Comparison of ENCODE assay signal across 1 cellular context in genomic region chr20:32535953-32536823, GRCh38.
TF ChIP-seq lines count a peak whose summit lies in the region.

No MANE protein-coding gene starts in this region.

TF ChIP-seq in HepG2, 621 proteins besides CTCF, POLR2A, EP300 and RAD21 (continued from another document and continues in another):
- TF ChIP-seq NR1H2 (CRISPR knock-in tag; IDR thresholded peaks at IDR 0.05; ENCODE audit: borderline replicate concordance, low read depth) (no peak), ZNF143 (CRISPR knock-in tag; IDR thresholded peaks at IDR 0.05) (no peak), HCFC1 (IDR thresholded peaks at IDR 0.05; ENCODE audit: low read depth, low read length) (no peak), TCF7 (IDR thresholded peaks at IDR 0.05; ENCODE audit: low read depth) (no peak), PHF5A (CRISPR knock-in tag; IDR thresholded peaks at IDR 0.05; ENCODE audit: low read depth, unreplicated experiment) (no peak), NFKB2 (CRISPR knock-in tag; IDR thresholded peaks at IDR 0.05; ENCODE audit: borderline replicate concordance) (0 out of 2 replicates have a peak, but pooled peaks have one; percentile 3), IRX3 (CRISPR knock-in tag; IDR thresholded peaks at IDR 0.05; ENCODE audit: borderline replicate concordance, low read depth) (no peak), ZNF709 (CRISPR knock-in tag; IDR thresholded peaks at IDR 0.05) (0 out of 2 replicates have a peak, but pooled peaks have one; percentile 31), CREBL2 (CRISPR knock-in tag; IDR thresholded peaks at IDR 0.05; ENCODE audit: borderline replicate concordance) (no peak), ZFYVE20 (CRISPR knock-in tag; IDR thresholded peaks at IDR 0.05; ENCODE audit: borderline replicate concordance, low read depth) (no peak), HNRNPLL (IDR thresholded peaks at IDR 0.05; ENCODE audit: low read depth, low read length, poor library complexity, severe bottlenecking) (peak; percentile 50), TFDP2 (CRISPR knock-in tag; IDR thresholded peaks at IDR 0.05) (peak; percentile 57; the same call in 1 of the 2 replicates), ZNF737 (CRISPR knock-in tag; IDR thresholded peaks at IDR 0.05; ENCODE audit: borderline replicate concordance) (no peak), XBP1 (CRISPR knock-in tag; IDR thresholded peaks at IDR 0.05) (no peak), ZNF75D (CRISPR knock-in tag; IDR thresholded peaks at IDR 0.05; ENCODE audit: borderline replicate concordance) (no peak), ZNF576 (CRISPR knock-in tag; IDR thresholded peaks at IDR 0.05) (no peak), ZNF878 (CRISPR knock-in tag; IDR thresholded peaks at IDR 0.05) (no peak), ZNF20 (CRISPR knock-in tag; IDR thresholded peaks at IDR 0.05) (no peak), ZBTB7A (CRISPR knock-in tag; IDR thresholded peaks at IDR 0.05) (peak; percentile 81), FOXJ3 (CRISPR knock-in tag; IDR thresholded peaks at IDR 0.05; ENCODE audit: borderline replicate concordance) (no peak), HNRNPUL1 (IDR thresholded peaks at IDR 0.05; ENCODE audit: low read depth, low read length) (no peak), ZNF354B (CRISPR knock-in tag; IDR thresholded peaks at IDR 0.05) (no peak), BORCS8-MEF2B (CRISPR knock-in tag; IDR thresholded peaks at IDR 0.05) (no peak), ZNF10 (CRISPR knock-in tag; IDR thresholded peaks at IDR 0.05; ENCODE audit: borderline replicate concordance, low read depth) (no peak), ZNF33B (CRISPR knock-in tag; IDR thresholded peaks at IDR 0.05) (peak; percentile 65; the same call in 1 of the 2 replicates), ATAD3A (CRISPR knock-in tag; IDR thresholded peaks at IDR 0.05) (no peak), ZMYM4 (CRISPR knock-in tag; IDR thresholded peaks at IDR 0.05) (no peak), GATAD2A (CRISPR knock-in tag; IDR thresholded peaks at IDR 0.05) (peak; percentile 36; the same call in 1 of the 2 replicates), ZSCAN9 (CRISPR knock-in tag; IDR thresholded peaks at IDR 0.05; ENCODE audit: borderline replicate concordance) (no peak), RBM39 (IDR thresholded peaks at IDR 0.05; ENCODE audit: low read depth, low read length, poor library complexity, severe bottlenecking) (peak; percentile 85), ZNF136 (CRISPR knock-in tag; IDR thresholded peaks at IDR 0.05; ENCODE audit: low read depth) (peak; percentile 38; the same call in 1 of the 2 replicates), KDM5A (IDR thresholded peaks at IDR 0.05; ENCODE audit: borderline replicate concordance, low read length) (no peak), ZNF343 (CRISPR knock-in tag; IDR thresholded peaks at IDR 0.05) (no peak), ZFP36L1 (CRISPR knock-in tag; IDR thresholded peaks at IDR 0.05) (no peak), HDAC6 (IDR thresholded peaks at IDR 0.05; ENCODE audit: low read depth, low read length) (no peak), ZNF292 (CRISPR knock-in tag; IDR thresholded peaks at IDR 0.05; ENCODE audit: borderline replicate concordance, low read depth) (no peak), ZNF251 (CRISPR knock-in tag; IDR thresholded peaks at IDR 0.05) (no peak), ZBTB20 (CRISPR knock-in tag; IDR thresholded peaks at IDR 0.05; ENCODE audit: borderline replicate concordance, low read depth) (no peak), ZNF577 (CRISPR knock-in tag; IDR thresholded peaks at IDR 0.05; ENCODE audit: borderline replicate concordance, low read depth) (no peak), TARDBP (CRISPR knock-in tag; IDR thresholded peaks at IDR 0.05) (no peak), ARNTL (CRISPR knock-in tag; IDR thresholded peaks at IDR 0.05) (peak; percentile 47; the same call in 1 of the 2 replicates), KDM4B (CRISPR knock-in tag; IDR thresholded peaks at IDR 0.05) (no peak), LCORL (IDR thresholded peaks at IDR 0.05) (no peak), LCORL (CRISPR knock-in tag; IDR thresholded peaks at IDR 0.05) (0 out of 2 replicates have a peak, but pooled peaks have one; percentile 71), POLR2G (IDR thresholded peaks at IDR 0.05; ENCODE audit: low read depth, low read length) (no peak), ZNF431 (CRISPR knock-in tag; IDR thresholded peaks at IDR 0.05; ENCODE audit: borderline replicate concordance, low read depth) (no peak)
- TF ChIP-seq, protein P1, sequence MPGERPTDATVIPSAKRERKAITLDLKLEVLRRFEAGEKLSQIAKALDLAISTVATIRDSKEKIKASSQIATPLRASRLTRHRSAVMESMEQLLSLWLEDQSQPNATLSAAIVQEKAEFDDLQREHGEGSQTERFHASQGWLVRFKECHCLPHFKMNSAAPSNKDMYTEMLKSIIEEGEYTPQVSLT (CRISPR knock-in tag; IDR thresholded peaks at IDR 0.05; ENCODE audit: borderline replicate concordance, low read depth), result no peak
- TF ChIP-seq, protein P2, sequence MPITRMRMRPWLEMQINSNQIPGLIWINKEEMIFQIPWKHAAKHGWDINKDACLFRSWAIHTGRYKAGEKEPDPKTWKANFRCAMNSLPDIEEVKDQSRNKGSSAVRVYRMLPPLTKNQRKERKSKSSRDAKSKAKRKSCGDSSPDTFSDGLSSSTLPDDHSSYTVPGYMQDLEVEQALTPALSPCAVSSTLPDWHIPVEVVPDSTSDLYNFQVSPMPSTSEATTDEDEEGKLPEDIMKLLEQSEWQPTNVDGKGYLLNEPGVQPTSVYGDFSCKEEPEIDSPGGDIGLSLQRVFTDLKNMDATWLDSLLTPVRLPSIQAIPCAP (CRISPR knock-in tag; IDR thresholded peaks at IDR 0.05; ENCODE audit: low read depth), result no peak
- TF ChIP-seq, protein P3, sequence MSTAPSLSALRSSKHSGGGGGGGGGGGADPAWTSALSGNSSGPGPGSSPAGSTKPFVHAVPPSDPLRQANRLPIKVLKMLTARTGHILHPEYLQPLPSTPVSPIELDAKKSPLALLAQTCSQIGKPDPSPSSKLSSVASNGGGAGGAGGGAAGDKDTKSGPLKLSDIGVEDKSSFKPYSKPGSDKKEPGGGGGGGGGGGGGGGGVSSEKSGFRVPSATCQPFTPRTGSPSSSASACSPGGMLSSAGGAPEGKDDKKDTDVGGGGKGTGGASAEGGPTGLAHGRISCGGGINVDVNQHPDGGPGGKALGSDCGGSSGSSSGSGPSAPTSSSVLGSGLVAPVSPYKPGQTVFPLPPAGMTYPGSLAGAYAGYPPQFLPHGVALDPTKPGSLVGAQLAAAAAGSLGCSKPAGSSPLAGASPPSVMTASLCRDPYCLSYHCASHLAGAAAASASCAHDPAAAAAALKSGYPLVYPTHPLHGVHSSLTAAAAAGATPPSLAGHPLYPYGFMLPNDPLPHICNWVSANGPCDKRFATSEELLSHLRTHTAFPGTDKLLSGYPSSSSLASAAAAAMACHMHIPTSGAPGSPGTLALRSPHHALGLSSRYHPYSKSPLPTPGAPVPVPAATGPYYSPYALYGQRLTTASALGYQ (CRISPR knock-in tag; IDR thresholded peaks at IDR 0.05), result no peak
- TF ChIP-seq, protein P4, sequence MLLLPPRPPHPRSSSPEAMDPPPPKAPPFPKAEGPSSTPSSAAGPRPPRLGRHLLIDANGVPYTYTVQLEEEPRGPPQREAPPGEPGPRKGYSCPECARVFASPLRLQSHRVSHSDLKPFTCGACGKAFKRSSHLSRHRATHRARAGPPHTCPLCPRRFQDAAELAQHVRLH (CRISPR knock-in tag; IDR thresholded peaks at IDR 0.05; ENCODE audit: borderline replicate concordance, low read depth), result no peak
- TF ChIP-seq, protein P5, sequence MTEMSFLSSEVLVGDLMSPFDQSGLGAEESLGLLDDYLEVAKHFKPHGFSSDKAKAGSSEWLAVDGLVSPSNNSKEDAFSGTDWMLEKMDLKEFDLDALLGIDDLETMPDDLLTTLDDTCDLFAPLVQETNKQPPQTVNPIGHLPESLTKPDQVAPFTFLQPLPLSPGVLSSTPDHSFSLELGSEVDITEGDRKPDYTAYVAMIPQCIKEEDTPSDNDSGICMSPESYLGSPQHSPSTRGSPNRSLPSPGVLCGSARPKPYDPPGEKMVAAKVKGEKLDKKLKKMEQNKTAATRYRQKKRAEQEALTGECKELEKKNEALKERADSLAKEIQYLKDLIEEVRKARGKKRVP (CRISPR knock-in tag; IDR thresholded peaks at IDR 0.05), result no peak
- TF ChIP-seq, protein P6, sequence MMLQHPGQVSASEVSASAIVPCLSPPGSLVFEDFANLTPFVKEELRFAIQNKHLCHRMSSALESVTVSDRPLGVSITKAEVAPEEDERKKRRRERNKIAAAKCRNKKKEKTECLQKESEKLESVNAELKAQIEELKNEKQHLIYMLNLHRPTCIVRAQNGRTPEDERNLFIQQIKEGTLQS (CRISPR knock-in tag; IDR thresholded peaks at IDR 0.05), result no peak
- TF ChIP-seq, protein P7, sequence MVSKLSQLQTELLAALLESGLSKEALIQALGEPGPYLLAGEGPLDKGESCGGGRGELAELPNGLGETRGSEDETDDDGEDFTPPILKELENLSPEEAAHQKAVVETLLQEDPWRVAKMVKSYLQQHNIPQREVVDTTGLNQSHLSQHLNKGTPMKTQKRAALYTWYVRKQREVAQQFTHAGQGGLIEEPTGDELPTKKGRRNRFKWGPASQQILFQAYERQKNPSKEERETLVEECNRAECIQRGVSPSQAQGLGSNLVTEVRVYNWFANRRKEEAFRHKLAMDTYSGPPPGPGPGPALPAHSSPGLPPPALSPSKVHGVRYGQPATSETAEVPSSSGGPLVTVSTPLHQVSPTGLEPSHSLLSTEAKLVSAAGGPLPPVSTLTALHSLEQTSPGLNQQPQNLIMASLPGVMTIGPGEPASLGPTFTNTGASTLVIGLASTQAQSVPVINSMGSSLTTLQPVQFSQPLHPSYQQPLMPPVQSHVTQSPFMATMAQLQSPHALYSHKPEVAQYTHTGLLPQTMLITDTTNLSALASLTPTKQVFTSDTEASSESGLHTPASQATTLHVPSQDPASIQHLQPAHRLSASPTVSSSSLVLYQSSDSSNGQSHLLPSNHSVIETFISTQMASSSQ (IDR thresholded peaks at IDR 0.05; ENCODE audit: low read depth), result no peak
- TF ChIP-seq, protein P7 (CRISPR knock-in tag; IDR thresholded peaks at IDR 0.05; ENCODE audit: borderline replicate concordance), result no peak
- TF ChIP-seq, protein P8, sequence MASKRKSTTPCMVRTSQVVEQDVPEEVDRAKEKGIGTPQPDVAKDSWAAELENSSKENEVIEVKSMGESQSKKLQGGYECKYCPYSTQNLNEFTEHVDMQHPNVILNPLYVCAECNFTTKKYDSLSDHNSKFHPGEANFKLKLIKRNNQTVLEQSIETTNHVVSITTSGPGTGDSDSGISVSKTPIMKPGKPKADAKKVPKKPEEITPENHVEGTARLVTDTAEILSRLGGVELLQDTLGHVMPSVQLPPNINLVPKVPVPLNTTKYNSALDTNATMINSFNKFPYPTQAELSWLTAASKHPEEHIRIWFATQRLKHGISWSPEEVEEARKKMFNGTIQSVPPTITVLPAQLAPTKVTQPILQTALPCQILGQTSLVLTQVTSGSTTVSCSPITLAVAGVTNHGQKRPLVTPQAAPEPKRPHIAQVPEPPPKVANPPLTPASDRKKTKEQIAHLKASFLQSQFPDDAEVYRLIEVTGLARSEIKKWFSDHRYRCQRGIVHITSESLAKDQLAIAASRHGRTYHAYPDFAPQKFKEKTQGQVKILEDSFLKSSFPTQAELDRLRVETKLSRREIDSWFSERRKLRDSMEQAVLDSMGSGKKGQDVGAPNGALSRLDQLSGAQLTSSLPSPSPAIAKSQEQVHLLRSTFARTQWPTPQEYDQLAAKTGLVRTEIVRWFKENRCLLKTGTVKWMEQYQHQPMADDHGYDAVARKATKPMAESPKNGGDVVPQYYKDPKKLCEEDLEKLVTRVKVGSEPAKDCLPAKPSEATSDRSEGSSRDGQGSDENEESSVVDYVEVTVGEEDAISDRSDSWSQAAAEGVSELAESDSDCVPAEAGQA (IDR thresholded peaks at IDR 0.05; ENCODE audit: low read depth), result no peak
- TF ChIP-seq, protein P8 (CRISPR knock-in tag; IDR thresholded peaks at IDR 0.05; ENCODE audit: borderline replicate concordance), result no peak
